Comparison of ENCODE assay signal across 19 cellular contexts in genomic region chr3:52813810-52814209, GRCh38. TPM values are rescaled to one million over a fixed set of nuclear protein-coding genes. Genes with fewer than 3 reads are reported as not detected.
DNase-seq lines count a peak whose midpoint lies in the region; ATAC-seq and TF ChIP-seq lines count a peak whose summit lies in the region.
"Had no signal": no experiment of that assay in that cellular context is flagged by ENCODE, and none has a peak within 500 bp of the region (broad histone marks: within the 10 kb centered on the region; RNA-seq: fewer than 3 reads in every experiment).

No MANE protein-coding gene starts in this region.

- H3K4me1 ChIP-seq in BLaER1 (peaks cover 92% of the 10 kb centered on the region), liver (ENCODE audit: control insufficient read depth in 4 of 4, insufficient read depth in 4 of 4, low read length in 3 of 4) (peaks cover 0 to 68% (median 48%) of the 10 kb centered on the region in 4 donors)
- peaks cover 12 to 94% (median 85%) of the 10 kb centered on the region in 10 experiments for H3K4me1 ChIP-seq in BLaER1 treated with 17β-estradiol and CSF1 and Interleukin-3, amounts not matched to agents 10 nM and 100 nM
- H3K4me1 ChIP-seq: HAP-1 had no signal

- DNase-seq in stimulated activated CD4-positive, alpha-beta T cell treated with anti-CD3 and anti-CD28 coated beads, Interleukin-12 subunit alpha, Interleukin-12 subunit beta, amount 100 ng/mL, for 4 hours: no peak
- DNase-seq: CD4-positive, alpha-beta T cell; CD8-positive, alpha-beta memory T cell; DMS 273 treated with DMSO at 0.1 percent for 48 hours; DMS79; EL; GDM1; GOT3; HFFc6 had no signal

- H3K4me3 Mint-ChIP-seq in activated T-helper 17 cell treated with anti-CD3 and anti-CD28 coated beads, Interleukin-2, amount 50 U/mL, for 72 hours: no peak overlapping the region
- H3K4me3 Mint-ChIP-seq: CD4-positive, alpha-beta T cell; CD8-positive, alpha-beta memory T cell; HFFc6 had no signal

- peak overlapping the region; percentile 42 for H3K4me2 ChIP-seq in BLaER1
- H3K4me2 ChIP-seq in BLaER1 treated with 17β-estradiol and CSF1 and Interleukin-3, amounts not matched to agents 10 nM and 100 nM: peak overlapping the region in 8 of 11 experiments; percentile 18 to 89 (median 68); a peak in 15 of 22 replicates

- no peaks in the 10 kb centered on the region for H3K9me3 ChIP-seq in BLaER1
- H3K9me3 ChIP-seq in BLaER1 treated with 17β-estradiol and CSF1 and Interleukin-3, amounts not matched to agents 10 nM and 100 nM (replicated peaks in 1 of 11): no peaks in the 10 kb centered on the region
- H3K9me3 ChIP-seq in liver (ENCODE audit: control insufficient read depth in 4 of 4, low read length in 3 of 4): no peaks in the 10 kb centered on the region
- H3K9me3 ChIP-seq: HAP-1 had no signal

- no peaks in the 10 kb centered on the region for H3K27me3 Mint-ChIP-seq in activated T-helper 17 cell treated with anti-CD3 and anti-CD28 coated beads, Interleukin-2, amount 50 U/mL, for 72 hours
- H3K27me3 Mint-ChIP-seq: CD4-positive, alpha-beta T cell; CD8-positive, alpha-beta memory T cell had no signal

- ATAC-seq in activated CD4-positive, CD25-positive, alpha-beta regulatory T cell treated with anti-CD3 and anti-CD28 coated beads, Interleukin-2, amount 50 U/mL, for 24 hours: no peak
- ATAC-seq in activated T-helper 17 cell treated with anti-CD3 and anti-CD28 coated beads, Interleukin-2, amount 50 U/mL, for 72 hours (replicated peaks): no peak

- no peak overlapping the region for H3K27ac Mint-ChIP-seq in activated T-helper 17 cell treated with anti-CD3 and anti-CD28 coated beads, Interleukin-2, amount 50 U/mL, for 72 hours
- H3K27ac Mint-ChIP-seq: CD4-positive, alpha-beta T cell; CD8-positive, alpha-beta memory T cell; HFFc6 had no signal

- H3K27me3 ChIP-seq in BLaER1 (no peaks in the 10 kb centered on the region), liver (ENCODE audit: control insufficient read depth in 4 of 4, insufficient read depth in 4 of 4, low read length in 3 of 4) (no peaks in the 10 kb centered on the region)
- H3K27me3 ChIP-seq in BLaER1 treated with 17β-estradiol and CSF1 and Interleukin-3, amounts not matched to agents 10 nM and 100 nM: no peaks in the 10 kb centered on the region

- peak in 1 of 2 donors; percentile 18 for TF ChIP-seq RAD21 in liver (IDR thresholded peaks at IDR 0.05)

- H3K4me3 ChIP-seq in BLaER1 (no peak overlapping the region), liver (ENCODE audit: low read depth in 1 of 3, low read length in 3 of 3) (no peak overlapping the region)
- H3K4me3 ChIP-seq in BLaER1 treated with 17β-estradiol and CSF1 and Interleukin-3, amounts not matched to agents 10 nM and 100 nM: no peak overlapping the region
- H3K4me3 ChIP-seq: HAP-1 had no signal

- H4K20me1 ChIP-seq in BLaER1: no peaks in the 10 kb centered on the region
- H4K20me1 ChIP-seq in BLaER1 treated with 17β-estradiol and CSF1 and Interleukin-3, amounts not matched to agents 10 nM and 100 nM: no peaks in the 10 kb centered on the region

- peak overlapping the region; percentile 98 for H3K27ac ChIP-seq in BLaER1
- H3K27ac ChIP-seq in BLaER1 treated with 17β-estradiol and CSF1 and Interleukin-3, amounts not matched to agents 10 nM and 100 nM: peak overlapping the region in 8 of 11 experiments; percentile 13 to 97 (median 75); a peak in 14 of 22 replicates
- H3K27ac ChIP-seq in liver (ENCODE audit: low read depth in 1 of 2, low read length in 2 of 2): peak overlapping the region; percentile 19 to 65

- H3K4me1 Mint-ChIP-seq in activated T-helper 17 cell treated with anti-CD3 and anti-CD28 coated beads, Interleukin-2, amount 50 U/mL, for 72 hours: no peaks in the 10 kb centered on the region
- H3K4me1 Mint-ChIP-seq: CD8-positive, alpha-beta memory T cell had no signal

- TF ChIP-seq CTCF in liver (IDR thresholded peaks at IDR 0.05; ENCODE audit: low read depth, low read length, missing input control): no peak

- H3K36me3 ChIP-seq in BLaER1: no peaks in the 10 kb centered on the region
- no peaks in the 10 kb centered on the region for H3K36me3 ChIP-seq in BLaER1 treated with 17β-estradiol and CSF1 and Interleukin-3, amounts not matched to agents 10 nM and 100 nM
- peaks cover 13 to 48% (median 38%) of the 10 kb centered on the region in 4 donors for H3K36me3 ChIP-seq in liver (ENCODE audit: control insufficient read depth in 4 of 4, insufficient read depth in 3 of 4, low read depth in 1 of 4, low read length in 3 of 4)
- H3K36me3 ChIP-seq: HAP-1 had no signal

- H3K9ac ChIP-seq in BLaER1 (peak overlapping the region; percentile 20; the same call in 1 of the 2 replicates), liver (ENCODE audit: low read depth in 1 of 2, low read length in 2 of 2) (no peak overlapping the region)
- H3K9ac ChIP-seq in BLaER1 treated with 17β-estradiol and CSF1 and Interleukin-3, amounts not matched to agents 10 nM and 100 nM: peak overlapping the region in 6 of 11 experiments; percentile 6 to 50 (median 28); a peak in 6 of 22 replicates

- H3K36me3 Mint-ChIP-seq in activated T-helper 17 cell treated with anti-CD3 and anti-CD28 coated beads, Interleukin-2, amount 50 U/mL, for 72 hours (ENCODE audit: low read depth): no peaks in the 10 kb centered on the region
- H3K36me3 Mint-ChIP-seq: CD14-positive monocyte; CD8-positive, alpha-beta memory T cell had no signal

- no peaks in the 10 kb centered on the region for H3K9me3 Mint-ChIP-seq in activated T-helper 17 cell treated with anti-CD3 and anti-CD28 coated beads, Interleukin-2, amount 50 U/mL, for 72 hours
- H3K9me3 Mint-ChIP-seq: CD14-positive monocyte; CD4-positive, alpha-beta T cell; CD8-positive, alpha-beta memory T cell; HFFc6 had no signal

- 39% methylated on average over 8 of the region's 8 CpGs for WGBS in liver

TF ChIP-seq in liver, 16 proteins besides CTCF, POLR2A, EP300 and RAD21 (continues in another document):
- no peak for TF ChIP-seq TAF1 (conservative IDR thresholded peaks at IDR 0.05)
- peak; percentile 88 for TF ChIP-seq RXRA (IDR thresholded peaks at IDR 0.05)
- no peak for TF ChIP-seq YY1 (IDR thresholded peaks at IDR 0.05)
- TF ChIP-seq HNF4A (conservative IDR thresholded peaks at IDR 0.05): peak; percentile 10 to 44
- TF ChIP-seq NR2F2 (IDR thresholded peaks at IDR 0.05): no peak
- no peak for TF ChIP-seq JUND (IDR thresholded peaks at IDR 0.05)
- peak; percentile 51 for TF ChIP-seq SP1 (IDR thresholded peaks at IDR 0.05)
- TF ChIP-seq HNF4G (IDR thresholded peaks at IDR 0.05): no peak
- TF ChIP-seq REST (IDR thresholded peaks at IDR 0.05): no peak
- no peak for TF ChIP-seq FOXA1 (IDR thresholded peaks at IDR 0.05)

RNA-seq across cellular contexts. Expression of gene ITIH4, which starts 16.7 kb away (rescaled TPM):
- 1,000 to 10,000 TPM in 1 of 2 donors, 100 to 1,000 TPM in 1; 447 to 2,000 TPM for total RNA-seq in liver
- 1,000 to 10,000 TPM; 2,821 to 3,354 TPM for polyA plus RNA-seq in liver
- 10 to 100 TPM in 1 of 2 donors, 1 to 10 TPM in 1; 5.5 to 12.8 TPM for total RNA-seq in activated T-helper 17 cell treated with anti-CD3 and anti-CD28 coated beads, Interleukin-2, amount 50 U/mL, for 72 hours
- polyA plus RNA-seq: CD8-positive, alpha-beta memory T cell had no signal

RNA-seq across cellular contexts. Expression of gene ITIH3, which starts 19.2 kb away (rescaled TPM):
- total RNA-seq in liver: 1,000 to 10,000 TPM in 1 of 2 donors, 100 to 1,000 TPM in 1; 507 to 1,075 TPM
- 1,000 to 10,000 TPM in 1 of 2 donors, 100 to 1,000 TPM in 1; 743 to 1,326 TPM for polyA plus RNA-seq in liver
- total RNA-seq in activated T-helper 17 cell treated with anti-CD3 and anti-CD28 coated beads, Interleukin-2, amount 50 U/mL, for 72 hours: not detected
- total RNA-seq: A673; CD4-positive, alpha-beta T cell; CD8-positive, alpha-beta memory T cell had no signal
- polyA plus RNA-seq: CD14-positive monocyte; CD8-positive, alpha-beta memory T cell had no signal

RNA-seq across cellular contexts. Expression of gene MUSTN1, which starts 21.0 kb away (rescaled TPM):
- 10 to 100 TPM in 1 of 2 donors, under 1 TPM in 1; 0.25 to 12.1 TPM for total RNA-seq in liver
- 1 to 10 TPM; 1.8 to 6.1 TPM for polyA plus RNA-seq in liver
- total RNA-seq in activated T-helper 17 cell treated with anti-CD3 and anti-CD28 coated beads, Interleukin-2, amount 50 U/mL, for 72 hours: 1 to 10 TPM in 1 of 2 donors, not detected in 1; 2.8 TPM
- total RNA-seq: A673 had no signal
- polyA plus RNA-seq: BJ; CD8-positive, alpha-beta memory T cell had no signal

RNA-seq across cellular contexts. Expression of gene ITIH1, which starts 36.4 kb away (rescaled TPM):
- total RNA-seq in liver: 1,000 to 10,000 TPM; 1,022 to 1,400 TPM
- polyA plus RNA-seq in liver: 1,000 to 10,000 TPM; 1,193 to 1,291 TPM
- total RNA-seq in activated T-helper 17 cell treated with anti-CD3 and anti-CD28 coated beads, Interleukin-2, amount 50 U/mL, for 72 hours: not detected
- total RNA-seq: A172; A673; CD4-positive, alpha-beta T cell; CD8-positive, alpha-beta memory T cell; HFFc6 had no signal
- polyA plus RNA-seq: BJ; CD8-positive, alpha-beta memory T cell had no signal

RNA-seq across cellular contexts. Expression of gene NEK4, which starts 43.1 kb away (rescaled TPM):
- total RNA-seq in liver: 10 to 100 TPM; 24.0 to 28.7 TPM
- polyA plus RNA-seq in liver: 1 to 10 TPM; 5.4 to 6.8 TPM
- 10 to 100 TPM in 1 of 2 donors, 1 to 10 TPM in 1; 3.1 to 17.7 TPM for total RNA-seq in activated T-helper 17 cell treated with anti-CD3 and anti-CD28 coated beads, Interleukin-2, amount 50 U/mL, for 72 hours

Comparison
In these comparisons a context has a peak if more than half of its experiments do, and no peak if none do; other contexts are left out.
1. H3K27ac ChIP-seq: peak in every context shown above with its lines; median percentile 98 in BLaER1; 75 in BLaER1 treated with 17β-estradiol and CSF1 and Interleukin-3, amounts not matched to agents 10 nM and 100 nM; 42 in liver.
2. H3K9ac ChIP-seq: peak in BLaER1 (single experiment) and BLaER1 treated with 17β-estradiol and CSF1 and Interleukin-3, amounts not matched to agents 10 nM and 100 nM (6 of 11); none in liver (0 of 2).
3. RNA of gene ITIH4, which starts 16.7 kb away (total RNA-seq): 447 to 2,000 TPM in liver; 5.5 to 12.8 TPM in activated T-helper 17 cell treated with anti-CD3 and anti-CD28 coated beads, Interleukin-2, amount 50 U/mL, for 72 hours; every median in the first group is over 10 times any median in the second.
4. RNA of gene ITIH3, which starts 19.2 kb away (total RNA-seq): 507 to 1,075 TPM in liver; not detected in activated T-helper 17 cell treated with anti-CD3 and anti-CD28 coated beads, Interleukin-2, amount 50 U/mL, for 72 hours; every median in the first group is over 100 times any median in the second.